In the genomic region with DNA sequence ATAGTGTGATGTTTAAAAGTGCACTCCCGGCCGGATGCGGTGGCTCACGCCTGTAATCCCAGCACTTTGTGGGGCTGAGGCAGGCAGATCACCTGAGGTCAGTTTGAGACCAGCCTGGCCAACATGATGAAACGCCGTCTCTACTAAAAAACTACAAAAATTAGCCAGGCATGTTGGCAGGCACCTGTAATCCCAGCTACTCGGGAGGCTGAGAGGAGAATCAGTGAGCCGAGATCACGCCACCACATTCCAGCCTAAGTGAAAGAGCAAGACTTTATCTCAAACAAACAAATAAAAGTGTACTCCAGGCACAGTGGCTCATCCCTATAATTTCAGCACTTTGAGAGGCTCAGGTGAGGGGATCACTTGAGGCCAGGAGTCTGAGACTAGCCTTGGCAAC, we compare ENCODE assay signal across 7 cellular contexts. TPM values are rescaled to one million over a fixed set of nuclear protein-coding genes. Genes with fewer than 3 reads are reported as not detected.
DNase-seq lines count a peak whose midpoint lies in the region; ATAC-seq and TF ChIP-seq lines count a peak whose summit lies in the region.
"Not testable (repeated sequence)": the region's sequence is repeated elsewhere in the genome, so short reads cannot be mapped to it uniquely, and the experiment has no call there.

No MANE protein-coding gene starts in this region.

- peak overlapping the region; percentile 24 for H3K27ac Mint-ChIP-seq in Caco-2 (ENCODE audit: unreplicated experiment)
- H3K27ac Mint-ChIP-seq in chondrocyte (ENCODE audit: unreplicated experiment), result not testable (repeated sequence)
- peak overlapping the region; percentile 41 for H3K27ac Mint-ChIP-seq in type B pancreatic cell

- H3K79me2 ChIP-seq in osteoblast (ENCODE audit: insufficient read depth, low read length), result not testable (repeated sequence)

- H3K4me2 ChIP-seq in osteoblast (ENCODE audit: insufficient read depth, low read length), result not testable (repeated sequence)

- not testable (repeated sequence) for H3K9me3 ChIP-seq in Caco-2; right lobe of liver; osteoblast (ENCODE audit: low read depth, low read length)

- intact Hi-C loops in Caco-2 (cut with micrococcal nuclease; ENCODE audit: unreplicated experiment); right lobe of liver (cut with DNase I): not testable (repeated sequence)

- not testable (repeated sequence) for H3K27me3 ChIP-seq in Caco-2 (replicated peaks; ENCODE audit: control insufficient read depth, insufficient read depth, low read length); right lobe of liver; osteoblast (ENCODE audit: insufficient read depth, low read length)

- POLR2A ChIA-PET in Caco-2 (lab: Charles Lee), result not testable (repeated sequence)

- WGBS in right lobe of liver (ENCODE audit: insufficient coverage, low coverage, low lambda C conversion rate, missing lambda C conversion rate), result 28% methylated on average over 9 of the region's 9 CpGs

- H3K4me3 Mint-ChIP-seq in Caco-2 (ENCODE audit: unreplicated experiment); chondrocyte (ENCODE audit: unreplicated experiment); type B pancreatic cell: not testable (repeated sequence)

- not testable (repeated sequence) for BruUV-seq in Caco-2 (replicated peaks; lab: Mats Ljungman, UMichigan)

- peak; percentile 23 for TF ChIP-seq POLR2A in right lobe of liver (IDR thresholded peaks at IDR 0.05)

- not testable (repeated sequence) for H2AFZ ChIP-seq in osteoblast (ENCODE audit: low read length)

- CTCF ChIA-PET in Caco-2 (lab: Charles Lee), result interaction anchor here (0.6 to 0.8 kb wide), 2 partner anchors 67 to 192 kb away, joined by 4 to 6 read pairs; a partner anchor contains a TSS

- not testable (repeated sequence) for TF ChIP-seq CTCF in Caco-2 (IDR thresholded peaks at IDR 0.05; ENCODE audit: insufficient read depth in 1 of 2, low read depth in 1 of 2, low read length in 1 of 2, severe bottlenecking in 1 of 2, unreplicated experiment in 1 of 2); LNCaP clone FGC (IDR thresholded peaks at IDR 0.05; ENCODE audit: control insufficient read depth, extremely low read depth, insufficient read depth); chondrocyte (IDR thresholded peaks at IDR 0.05); right lobe of liver (IDR thresholded peaks at IDR 0.05); osteoblast (IDR thresholded peaks at IDR 0.05; ENCODE audit: extremely low read depth, low read depth, low read length); type B pancreatic cell (conservative IDR thresholded peaks at IDR 0.05)

- H3K4me1 ChIP-seq in Caco-2 (peaks cover 29% of the 10 kb centered on the region), right lobe of liver (peaks cover 0 to 23% (median 11%) of the 10 kb centered on the region in 4 donors), osteoblast (ENCODE audit: insufficient read depth, low read length) (peaks cover 27% of the 10 kb centered on the region)

- DNase-seq in Caco-2 (peak in 1 of 2 experiments; percentile 41), LNCaP clone FGC (ENCODE audit: low read depth) (peak; percentile 52), chondrocyte (ENCODE audit: low spot score) (peak; percentile 25), left lobe of liver (ENCODE audit: low spot score) (peak; percentile 81), right lobe of liver (peak; percentile 61 to 81 (median 69)), osteoblast (ENCODE audit: insufficient read length, low spot score, missing footprints) (peak; percentile 22)
- not testable (repeated sequence) for DNase-seq in type B pancreatic cell (ENCODE audit: extremely low spot score, unreplicated experiment)

- ATAC-seq in left lobe of liver (peak; percentile 86), right lobe of liver (peak; percentile 86 to 91 (median 90))

- not testable (repeated sequence) for H3K36me3 ChIP-seq in Caco-2 (ENCODE audit: control insufficient read depth, insufficient read depth, low read length); right lobe of liver
- peaks cover 19% of the 10 kb centered on the region for H3K36me3 ChIP-seq in osteoblast (ENCODE audit: insufficient read depth, low read length)

- H3K9me3 Mint-ChIP-seq in Caco-2 (ENCODE audit: unreplicated experiment); chondrocyte (ENCODE audit: low read depth); type B pancreatic cell: not testable (repeated sequence)

- H3K27ac ChIP-seq in right lobe of liver, result peak overlapping the region; percentile 49 to 74 (median 69)
- not testable (repeated sequence) for H3K27ac ChIP-seq in osteoblast (ENCODE audit: low read depth, low read length)

- H3K36me3 Mint-ChIP-seq in Caco-2 (ENCODE audit: insufficient read depth, unreplicated experiment) (peaks cover 93% of the 10 kb centered on the region), type B pancreatic cell (peaks cover 24% of the 10 kb centered on the region)
- not testable (repeated sequence) for H3K36me3 Mint-ChIP-seq in chondrocyte (ENCODE audit: low read depth)

- H3K4me1 Mint-ChIP-seq in Caco-2 (ENCODE audit: low read depth, unreplicated experiment), result peaks cover 17% of the 10 kb centered on the region
- peaks cover 38% of the 10 kb centered on the region for H3K4me1 Mint-ChIP-seq in chondrocyte (ENCODE audit: low read depth)
- not testable (repeated sequence) for H3K4me1 Mint-ChIP-seq in type B pancreatic cell (ENCODE audit: unreplicated experiment)

- not testable (repeated sequence) for H4K20me1 ChIP-seq in osteoblast (ENCODE audit: insufficient read depth, low read length)

- not testable (repeated sequence) for H3K27me3 Mint-ChIP-seq in Caco-2 (ENCODE audit: insufficient read depth, unreplicated experiment); chondrocyte (ENCODE audit: low read depth); type B pancreatic cell

- not testable (repeated sequence) for H3K4me3 ChIP-seq in Caco-2 (ENCODE audit: low read depth, low read length); LNCaP clone FGC (ENCODE audit: low read depth, low read length); right lobe of liver; osteoblast (ENCODE audit: insufficient read depth, low read length)

RNA-seq across cellular contexts. Expression of a gene that starts 7.4 kb away (rescaled TPM):
- total RNA-seq in Caco-2 (2022), result 41.2 and 48.7 TPM in 2 replicates
- total RNA-seq in chondrocyte, result 98.7 to 121 TPM (median 109 TPM) in 3 replicates
- 25.9 TPM for total RNA-seq in left lobe of liver
- total RNA-seq in right lobe of liver, result 10 to 100 TPM; 19.0 to 41.8 (median 30.2) TPM
- 46.3 and 48.3 TPM in 2 replicates for total RNA-seq in osteoblast
- 43.7 and 62.9 TPM in 2 replicates for total RNA-seq in type B pancreatic cell (ENCODE audit: low replicate concordance)

RNA-seq across cellular contexts. Expression of a gene that starts 35.8 kb away (rescaled TPM):
- 31.4 and 39.6 TPM in 2 replicates for total RNA-seq in Caco-2 (2022)
- 73.0 to 102 TPM (median 79.9 TPM) in 3 replicates for total RNA-seq in chondrocyte
- 30.2 TPM for total RNA-seq in left lobe of liver
- 10 to 100 TPM; 20.8 to 30.9 (median 28.2) TPM for total RNA-seq in right lobe of liver
- total RNA-seq in osteoblast, result 87.2 and 91.1 TPM in 2 replicates
- 37.1 and 41.3 TPM in 2 replicates for total RNA-seq in type B pancreatic cell (ENCODE audit: low replicate concordance)
